25 cellular contexts compared by ENCODE assay signal in the genomic region with DNA sequence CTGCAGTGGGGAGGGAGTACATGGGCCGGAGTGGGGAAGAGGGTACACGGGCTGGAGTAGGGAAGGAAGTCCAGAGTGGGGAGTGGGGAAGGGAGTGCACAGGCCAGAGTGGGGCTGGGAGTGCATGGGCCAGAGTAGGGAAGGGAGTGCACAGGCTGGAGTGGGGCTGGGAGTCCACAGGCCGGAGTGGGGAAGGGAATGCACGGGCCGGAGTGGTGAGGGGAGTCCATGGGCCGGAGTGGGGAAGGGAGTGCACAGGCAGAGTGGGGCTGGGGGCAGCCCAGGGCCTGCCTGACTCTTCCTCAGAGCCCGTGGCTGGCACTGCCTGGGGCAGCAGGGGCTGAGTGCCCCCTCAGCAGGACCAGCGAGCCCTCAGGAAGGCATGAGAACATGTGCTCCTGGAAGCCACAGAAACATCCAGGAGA. TPM values are rescaled to one million over a fixed set of nuclear protein-coding genes. Genes with fewer than 3 reads are reported as not detected.
A peak's percentile ranks its signal among the peaks of the same experiment; 100 is the strongest.
DNase-seq lines count a peak whose midpoint lies in the region; ATAC-seq, FAIRE-seq and TF ChIP-seq lines count a peak whose summit lies in the region.
"Had no signal": no experiment of that assay in that cellular context is flagged by ENCODE, and none has a peak within 500 bp of the region (broad histone marks: within the 10 kb centered on the region; RNA-seq: fewer than 3 reads in every experiment).

No MANE protein-coding gene starts in this region.

- H3K4me3 ChIP-seq in HepG2 (replicated peaks in 1 of 3; ENCODE audit: insufficient read depth in 1 of 3, low read depth in 2 of 3, low read length in 3 of 3) (no peak overlapping the region), trophoblast cell (ENCODE audit: low read depth, low read length) (peak overlapping the region; percentile 26), aorta (ENCODE audit: low read length in 2 of 2) (no peak overlapping the region)
- H3K4me3 ChIP-seq: MG63, Peyer's patch, SJSA1 had no signal

- H3K4me1 ChIP-seq in HepG2 (ENCODE audit: insufficient read depth, low read length) (no peaks in the 10 kb centered on the region), trophoblast cell (ENCODE audit: control insufficient read depth in 1 of 2, insufficient read depth in 2 of 2, low read length in 2 of 2) (no peaks in the 10 kb centered on the region), aorta (ENCODE audit: control insufficient read depth in 1 of 2, insufficient read depth in 2 of 2, low read length in 2 of 2) (no peaks in the 10 kb centered on the region)
- H3K4me1 ChIP-seq: Peyer's patch, SJSA1 had no signal

- H2AFZ ChIP-seq in HepG2 (ENCODE audit: low read length), result no peak overlapping the region
- H2AFZ ChIP-seq in trophoblast cell (ENCODE audit: insufficient read depth, low read length, poor library complexity), result no peak overlapping the region

- H3K4me2 ChIP-seq in HepG2 (ENCODE audit: low read depth, low read length) (no peak overlapping the region), trophoblast cell (ENCODE audit: low read length) (no peak overlapping the region)

- 86% methylated on average over 6 of the region's 8 CpGs for WGBS in HepG2 (ENCODE audit: low lambda C conversion rate)
- no CpG with 5 or more reads among the region's 8 CpGs for WGBS in trophoblast cell (ENCODE audit: extremely low coverage, insufficient coverage, insufficient read length)
- 93 to 97% methylated on average over 8 of the region's 8 CpGs for WGBS in aorta, 2 donors

- no peak overlapping the region for H3K23ac ChIP-seq in trophoblast cell (ENCODE audit: low read length)

- H3K18ac ChIP-seq in trophoblast cell (ENCODE audit: low read length), result no peak overlapping the region

- H3K36me3 ChIP-seq in HepG2 (replicated peaks in 1 of 2; ENCODE audit: control insufficient read depth in 1 of 2, insufficient read depth in 2 of 2, low read length in 2 of 2), result no peaks in the 10 kb centered on the region
- H3K36me3 ChIP-seq in trophoblast cell (ENCODE audit: control insufficient read depth in 1 of 2, insufficient read depth in 2 of 2, low read length in 2 of 2), result no peaks in the 10 kb centered on the region
- H3K36me3 ChIP-seq in aorta (ENCODE audit: control insufficient read depth in 1 of 2, insufficient read depth in 2 of 2, low read length in 1 of 2), result no peaks in the 10 kb centered on the region
- H3K36me3 ChIP-seq: MG63, Peyer's patch, SJSA1 had no signal

- 0 out of 2 replicates have a peak, but pooled peaks have one; percentile 16 for TF ChIP-seq CTCF in HepG2 (CRISPR knock-in tag; IDR thresholded peaks at IDR 0.05)

- H3K79me2 ChIP-seq in HepG2 (ENCODE audit: insufficient read depth, low read length) (no peaks in the 10 kb centered on the region), trophoblast cell (ENCODE audit: control insufficient read depth, insufficient read depth, low read length, poor library complexity) (no peaks in the 10 kb centered on the region)

- peak; percentile 33 for ATAC-seq in stimulated activated naive CD8-positive, alpha-beta T cell treated with anti-CD3 and anti-CD28 coated beads, Interleukin-15, amount 100 ng/mL, for 72 hours
- no peak for ATAC-seq in stimulated activated naive CD8-positive, alpha-beta T cell treated with anti-CD3 and anti-CD28 coated beads, Interleukin-15, Interleukin-2, amounts not matched to agents 100 U/mL and 50 U/mL, for 24 hours
- ATAC-seq in HepG2 (no peak), aorta (ENCODE audit: low FRiP score) (peak; percentile 8), GM19463 (IDR thresholded peaks at IDR 0.05; ENCODE audit: unreplicated experiment) (no peak)
- no peak for ATAC-seq in activated T-cell treated with anti-CD3 and anti-CD28 coated beads, Interleukin-2, amount 50 U/mL, for 72 hours (replicated peaks in 1 of 2)

- H3K27me3 ChIP-seq in HepG2 (ENCODE audit: control insufficient read depth in 1 of 2, insufficient read depth in 2 of 2, low read length in 2 of 2) (peaks cover 1 to 13% of the 10 kb centered on the region in 2 experiments; a peak in 2 of 5 replicates), trophoblast cell (ENCODE audit: insufficient read depth, low read length) (no peaks in the 10 kb centered on the region), aorta (ENCODE audit: control insufficient read depth in 1 of 2, insufficient read depth in 2 of 2, low read length in 1 of 2) (no peaks in the 10 kb centered on the region)
- H3K27me3 ChIP-seq: MG63, Peyer's patch, SJSA1 had no signal

- H3K4ac ChIP-seq in trophoblast cell (ENCODE audit: low read depth, low read length), result no peak overlapping the region

- H3K36me3 Mint-ChIP-seq in activated T-cell treated with anti-CD3 and anti-CD28 coated beads, Interleukin-2, amount 50 U/mL, for 72 hours (ENCODE audit: insufficient read depth in 2 of 2), result no peaks in the 10 kb centered on the region

- H3K9me3 ChIP-seq in HepG2 (ENCODE audit: low read length) (no peaks in the 10 kb centered on the region), trophoblast cell (ENCODE audit: insufficient read depth, low read depth, low read length) (peaks cover 4% of the 10 kb centered on the region), aorta (ENCODE audit: control insufficient read depth, low read length) (no peaks in the 10 kb centered on the region)
- H3K9me3 ChIP-seq: MG63, Peyer's patch, SJSA1 had no signal

- TF ChIP-seq POLR2A in HepG2 (IDR thresholded peaks at IDR 0.05; ENCODE audit: insufficient read depth in 1 of 2, low read depth in 2 of 2, low read length in 2 of 2) (no peak), erythroblast (IDR thresholded peaks at IDR 0.05; ENCODE audit: low read length) (no peak)

- H2BK5ac ChIP-seq in trophoblast cell (ENCODE audit: low read depth, low read length, poor library complexity), result no peak overlapping the region

- CTCF ChIA-PET in HepG2 (lab: Yijun Ruan, JAX; ENCODE audit: low intra/inter-chr PET ratio, low total read pairs), result no interaction called here

- no peaks in the 10 kb centered on the region for H3K9me3 Mint-ChIP-seq in stimulated activated naive CD8-positive, alpha-beta T cell treated with anti-CD3 and anti-CD28 coated beads, Interleukin-15, amount 100 ng/mL, for 72 hours
- H3K9me3 Mint-ChIP-seq in activated T-cell treated with anti-CD3 and anti-CD28 coated beads, Interleukin-2, amount 50 U/mL, for 72 hours, result no peaks in the 10 kb centered on the region
- H3K9me3 Mint-ChIP-seq: CD4-positive, alpha-beta T cell had no signal

- intact Hi-C loops in HepG2 (cut with micrococcal nuclease; ENCODE audit: unreplicated experiment), result no loop called here
- intact Hi-C loops in aorta (cut with DNase I), result no loop called here

- no peaks in the 10 kb centered on the region for H4K20me1 ChIP-seq in HepG2 (ENCODE audit: insufficient read depth, low read length)

- H2BK120ac ChIP-seq in trophoblast cell (ENCODE audit: insufficient read depth, low read length, poor library complexity), result no peak overlapping the region

- no peak for TF ChIP-seq RAD21 in HepG2 (CRISPR knock-in tag; IDR thresholded peaks at IDR 0.05)

- no peak overlapping the region for H3K14ac ChIP-seq in trophoblast cell (ENCODE audit: low read length)

- no peak overlapping the region for H2AK5ac ChIP-seq in trophoblast cell (ENCODE audit: low read length)

- no peak overlapping the region for H3K4me3 Mint-ChIP-seq in stimulated activated naive CD8-positive, alpha-beta T cell treated with anti-CD3 and anti-CD28 coated beads, Interleukin-15, amount 100 ng/mL, for 72 hours
- no peak overlapping the region for H3K4me3 Mint-ChIP-seq in activated T-cell treated with anti-CD3 and anti-CD28 coated beads, Interleukin-2, amount 50 U/mL, for 72 hours
- H3K4me3 Mint-ChIP-seq: CD4-positive, alpha-beta T cell had no signal

- H3K27ac Mint-ChIP-seq in stimulated activated naive CD8-positive, alpha-beta T cell treated with anti-CD3 and anti-CD28 coated beads, Interleukin-15, amount 100 ng/mL, for 72 hours, result no peak overlapping the region
- H3K27ac Mint-ChIP-seq in activated T-cell treated with anti-CD3 and anti-CD28 coated beads, Interleukin-2, amount 50 U/mL, for 72 hours, result no peak overlapping the region
- H3K27ac Mint-ChIP-seq: CD4-positive, alpha-beta T cell had no signal

- peaks cover 4% of the 10 kb centered on the region for H3K27me3 Mint-ChIP-seq in stimulated activated naive CD8-positive, alpha-beta T cell treated with anti-CD3 and anti-CD28 coated beads, Interleukin-15, amount 100 ng/mL, for 72 hours
- H3K27me3 Mint-ChIP-seq in activated T-cell treated with anti-CD3 and anti-CD28 coated beads, Interleukin-2, amount 50 U/mL, for 72 hours (ENCODE audit: low read depth), result peaks cover 7% of the 10 kb centered on the region
- H3K27me3 Mint-ChIP-seq: CD4-positive, alpha-beta T cell had no signal

- no peak overlapping the region for H4K91ac ChIP-seq in trophoblast cell (ENCODE audit: low read depth, low read length)

- H3K4me1 Mint-ChIP-seq in stimulated activated naive CD8-positive, alpha-beta T cell treated with anti-CD3 and anti-CD28 coated beads, Interleukin-15, amount 100 ng/mL, for 72 hours, result no peaks in the 10 kb centered on the region
- no peaks in the 10 kb centered on the region for H3K4me1 Mint-ChIP-seq in activated T-cell treated with anti-CD3 and anti-CD28 coated beads, Interleukin-2, amount 50 U/mL, for 72 hours (ENCODE audit: low read depth)

- DNase-seq in stimulated activated naive CD8-positive, alpha-beta T cell treated with anti-CD3 and anti-CD28 coated beads, Interleukin-15, amount 100 ng/mL, for 72 hours, result no peak
- DNase-seq in stimulated activated naive CD8-positive, alpha-beta T cell treated with anti-CD3 and anti-CD28 coated beads, Interleukin-15, Interleukin-2, amounts not matched to agents 100 U/mL and 50 U/mL, for 24 hours, result no peak
- DNase-seq in HepG2 (ENCODE audit: low spot score) (no peak), trophoblast cell (no peak), aorta (no peak), erythroblast (lab: John Stamatoyannopoulos, UW) (no peak)
- no peak for DNase-seq in activated T-cell treated with anti-CD3 and anti-CD28 coated beads, Interleukin-2, amount 50 U/mL, for 72 hours
- DNase-seq: CD4-positive, alpha-beta T cell; DMS53; EL; HCEC 1CT; Kasumi-1; MG63; NCI-H1092 treated with DMSO at 0.1 percent for 48 hours; NCI-H146; NCI-H2029 treated with DMSO at 0.1 percent for 48 hours; NCI-H2171; NCI-H446; NCI-H748 treated with DMSO at 0.1 percent for 48 hours; NK-92 treated with Interleukin-12 subunit alpha and Interleukin-12 subunit beta, amount 100 ng/mL, for 24 hours; Peyer's patch had no signal

- POLR2A ChIA-PET in HepG2 (lab: Yijun Ruan, JAX), result no interaction called here

- H3K9ac ChIP-seq in HepG2 (ENCODE audit: insufficient read depth, low read depth, low read length), result no peak overlapping the region
- H3K9ac ChIP-seq in trophoblast cell (ENCODE audit: low read length), result no peak overlapping the region

- no peak overlapping the region for H2BK12ac ChIP-seq in trophoblast cell (ENCODE audit: low read length)

- no TSS peak for BruUV-seq in HepG2 (replicated peaks; lab: Mats Ljungman, UMichigan)

- no peak overlapping the region for H4K8ac ChIP-seq in trophoblast cell (ENCODE audit: low read depth, low read length)

- no peak overlapping the region for H4K12ac ChIP-seq in trophoblast cell (ENCODE audit: low read depth, low read length)

- in situ Hi-C loops in HepG2 (cut with HindIII; ENCODE audit: extremely low pct_ligation_motif_present, low pct_unique_long_range_greater_than_20kb), result no loop called here

- TF ChIP-seq EP300 in HepG2 (IDR thresholded peaks at IDR 0.05; ENCODE audit: low read depth in 2 of 2, low read length in 2 of 2), result no peak
- TF ChIP-seq EP300 in HepG2 (CRISPR knock-in tag; IDR thresholded peaks at IDR 0.05; ENCODE audit: borderline replicate concordance), result no peak

- FAIRE-seq in HepG2 (lab: Jason Lieb, UNC), result no peak
- FAIRE-seq: A204.1, HTR-8/SVneo had no signal

- no peak overlapping the region for H3K27ac ChIP-seq in HepG2 (ENCODE audit: extremely low read length, insufficient read depth, low read length)
- no peak overlapping the region for H3K27ac ChIP-seq in trophoblast cell (ENCODE audit: low read depth, low read length)
- H3K27ac ChIP-seq in aorta (ENCODE audit: low read depth in 1 of 2, low read length in 2 of 2), result no peak overlapping the region
- H3K27ac ChIP-seq: Peyer's patch, SJSA1 had no signal

- H3K79me1 ChIP-seq in trophoblast cell (ENCODE audit: low read length), result no peaks in the 10 kb centered on the region

RNA-seq across cellular contexts. Expression of gene KLF15, which starts 40.7 kb away (rescaled TPM):
- total RNA-seq in HepG2 (2016; rRNA removed; fragmentation: Illumina TruSeq; extraction: Trizol), result 5.4 and 7.8 TPM in 2 replicates
- 1.1 and 1.4 TPM in 2 replicates for total RNA-seq in HepG2 (2016; cell fraction: cytosol; rRNA removed; fragmentation: Illumina TruSeq; extraction: Trizol; ENCODE audit: low read depth)
- total RNA-seq in HepG2 (2016; cell fraction: insoluble cytoplasmic fraction; rRNA removed; fragmentation: Illumina TruSeq; extraction: Trizol), result 5.0 and 8.2 TPM in 2 replicates
- 3.1 and 3.8 TPM in 2 replicates for total RNA-seq in HepG2 (2016; cell fraction: membrane; rRNA removed; fragmentation: Illumina TruSeq; extraction: Trizol)
- 6.2 and 8.6 TPM in 2 replicates for total RNA-seq in HepG2 (2016; cell fraction: nucleus; rRNA removed; fragmentation: Illumina TruSeq; extraction: Trizol)
- 5.3 and 7.1 TPM in 2 replicates for polyA plus RNA-seq in HepG2 (2011; rRNA removed)
- polyA plus RNA-seq in HepG2 (2011; cell fraction: cytosol; rRNA removed), result 3.5 and 8.6 TPM in 2 replicates
- 10.1 and 15.9 TPM in 2 replicates for polyA plus RNA-seq in HepG2 (2011; cell fraction: nucleus; rRNA removed)
- polyA plus RNA-seq in HepG2 (2012), result 3.1 and 3.5 TPM in 2 replicates
- polyA plus RNA-seq in HepG2 (2016; cell fraction: cytosol; fragmentation: Illumina TruSeq; extraction: Trizol; ENCODE audit: low read depth), result 0.46 and 0.59 TPM in 2 replicates
- 5.6 and 7.2 TPM in 2 replicates for polyA plus RNA-seq in HepG2 (2016; cell fraction: insoluble cytoplasmic fraction; fragmentation: Illumina TruSeq; extraction: Trizol; ENCODE audit: low read depth)
- polyA plus RNA-seq in HepG2 (2016; cell fraction: membrane; fragmentation: Illumina TruSeq; extraction: Trizol; ENCODE audit: low read depth), result 1.9 and 2.3 TPM in 2 replicates
- 11.1 and 14.2 TPM in 2 replicates for polyA plus RNA-seq in HepG2 (2016; cell fraction: nucleus; fragmentation: Illumina TruSeq; extraction: Trizol; ENCODE audit: insufficient read depth, low read depth)
- polyA minus RNA-seq in HepG2 (2011; rRNA and poly(A)+ RNA removed; ENCODE audit: low replicate concordance), result 0.09 and 16.6 TPM in 2 replicates
- 3.5 and 3.9 TPM in 2 replicates for polyA minus RNA-seq in HepG2 (2011; cell fraction: cytosol; rRNA and poly(A)+ RNA removed)
- polyA minus RNA-seq in HepG2 (2011; cell fraction: nucleus; rRNA and poly(A)+ RNA removed), result 9.2 and 10.2 TPM in 2 replicates
- polyA plus RNA-seq in trophoblast cell (2013), result 1.4 and 1.8 TPM in 2 replicates
- total RNA-seq in aorta, result 10 to 100 TPM in 1 of 2 donors, 1 to 10 TPM in 1; 8.5 to 39.9 TPM
- polyA plus RNA-seq in aorta, result 10 to 100 TPM; 23.7 to 43.9 TPM
- 1 to 10 TPM in 1 of 2 donors, under 1 TPM in 1; 0.44 to 1.0 TPM for total RNA-seq in activated T-cell treated with anti-CD3 and anti-CD28 coated beads, Interleukin-2, amount 50 U/mL, for 72 hours

Comparison
In these comparisons a context has a peak if more than half of its experiments do, and no peak if none do; other contexts are left out.
1. ATAC-seq: peak in stimulated activated naive CD8-positive, alpha-beta T cell treated with anti-CD3 and anti-CD28 coated beads, Interleukin-15, amount 100 ng/mL, for 72 hours (single experiment) and aorta (single experiment); none in stimulated activated naive CD8-positive, alpha-beta T cell treated with anti-CD3 and anti-CD28 coated beads, Interleukin-15, Interleukin-2, amounts not matched to agents 100 U/mL and 50 U/mL, for 24 hours (single experiment), HepG2 (single experiment), activated T-cell treated with anti-CD3 and anti-CD28 coated beads, Interleukin-2, amount 50 U/mL, for 72 hours (0 of 2) and GM19463 (single experiment).